Comparison of ENCODE assay signal across 19 cellular contexts in the genomic region with DNA sequence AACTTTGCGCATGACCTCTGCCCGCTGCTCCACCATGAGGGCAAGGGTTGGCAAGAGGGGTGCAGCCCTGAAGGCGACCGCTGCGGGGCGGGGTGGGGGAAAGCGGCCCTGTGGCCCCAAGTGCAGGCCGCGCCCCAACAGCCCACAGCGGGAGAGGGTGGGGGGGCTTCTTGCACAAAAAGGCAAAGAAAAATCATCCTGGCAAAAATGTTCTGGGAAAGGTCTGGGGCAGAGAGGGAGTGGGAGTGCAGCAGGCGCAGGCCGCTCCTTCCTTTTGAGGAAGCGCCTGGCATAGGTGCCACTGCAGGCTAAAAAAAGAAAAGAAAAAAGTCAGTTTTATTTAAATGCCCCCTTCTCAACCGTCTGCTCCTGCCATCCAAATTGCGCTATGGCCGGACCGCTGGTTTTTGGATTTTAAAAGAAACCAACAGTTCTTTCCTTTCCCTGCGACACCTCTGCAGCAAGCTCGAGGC. TPM values are rescaled to one million over a fixed set of nuclear protein-coding genes. Genes with fewer than 3 reads are reported as not detected.
A peak's percentile ranks its signal among the peaks of the same experiment; 100 is the strongest.
DNase-seq lines count a peak whose midpoint lies in the region; ATAC-seq and TF ChIP-seq lines count a peak whose summit lies in the region.
"Had no signal": no experiment of that assay in that cellular context is flagged by ENCODE, and none has a peak within 500 bp of the region (broad histone marks: within the 10 kb centered on the region; RNA-seq: fewer than 3 reads in every experiment).

No MANE protein-coding gene starts in this region.

- CTCF ChIA-PET in WTC11 (lab: Charles Lee), result no interaction called here

- peaks cover 28% of the 10 kb centered on the region for H3K27me3 Mint-ChIP-seq in activated naive CD4-positive, alpha-beta T cell treated with anti-CD3 and anti-CD28 coated beads, Interleukin-2, amount 50 U/mL, for 24 hours
- H3K27me3 Mint-ChIP-seq in WTC11 (ENCODE audit: low read depth), result peaks cover 96% of the 10 kb centered on the region
- H3K27me3 Mint-ChIP-seq in mesothelial cell of epicardium (ENCODE audit: low read depth), result peaks cover 93% of the 10 kb centered on the region
- H3K27me3 Mint-ChIP-seq in stimulated activated naive CD8-positive, alpha-beta T cell treated with anti-CD3 and anti-CD28 coated beads, Interleukin-15, amount 100 ng/mL, for 72 hours, result peaks cover 89% of the 10 kb centered on the region

- no peaks in the 10 kb centered on the region for H3K36me3 Mint-ChIP-seq in activated naive CD4-positive, alpha-beta T cell treated with anti-CD3 and anti-CD28 coated beads, Interleukin-2, amount 50 U/mL, for 24 hours
- H3K36me3 Mint-ChIP-seq in WTC11 (no peaks in the 10 kb centered on the region), mesothelial cell of epicardium (no peaks in the 10 kb centered on the region)

- DNase-seq in activated naive CD4-positive, alpha-beta T cell (lab: John Stamatoyannopoulos, UW), result no peak
- DNase-seq in WTC11 (ENCODE audit: low spot score) (no peak), mesothelial cell of epicardium (ENCODE audit: low spot score in 2 of 2, unreplicated experiment in 2 of 2) (no peak), omental fat pad (ENCODE audit: low spot score) (no peak)
- no peak for DNase-seq in stimulated activated naive CD8-positive, alpha-beta T cell treated with anti-CD3 and anti-CD28 coated beads, Interleukin-15, amount 100 ng/mL, for 72 hours
- no peak for DNase-seq in stimulated activated CD4-positive, alpha-beta T cell treated with anti-CD3 and anti-CD28 coated beads, Interleukin-15, amount 100 ng/mL, for 24 hours
- DNase-seq: activated CD8-positive, alpha-beta memory T cell treated with anti-CD3 and anti-CD28 coated beads for 24 hours; activated effector memory CD4-positive, alpha-beta T cell treated with Interleukin-2 at 50 U/mL for 16 hours; body of pancreas; GDM1; NCI-H774; retina had no signal

- ATAC-seq in WTC11, result no peak
- no peak for ATAC-seq in stimulated activated naive CD8-positive, alpha-beta T cell treated with anti-CD3 and anti-CD28 coated beads, Interleukin-15, amount 100 ng/mL, for 72 hours
- no peak for ATAC-seq in omental fat pad (ENCODE audit: low FRiP score)
- ATAC-seq in HG03196 (IDR thresholded peaks at IDR 0.05; ENCODE audit: unreplicated experiment), result no peak
- ATAC-seq: body of pancreas had no signal

- TF ChIP-seq CTCF in WTC11 (IDR thresholded peaks at IDR 0.05), result no peak
- no peak for TF ChIP-seq CTCF in mesothelial cell of epicardium (IDR thresholded peaks at IDR 0.05; ENCODE audit: unreplicated experiment)
- TF ChIP-seq CTCF in omental fat pad (IDR thresholded peaks at IDR 0.05), result no peak

- peaks cover 15% of the 10 kb centered on the region for H3K4me1 Mint-ChIP-seq in activated naive CD4-positive, alpha-beta T cell treated with anti-CD3 and anti-CD28 coated beads, Interleukin-2, amount 50 U/mL, for 24 hours
- H3K4me1 Mint-ChIP-seq in WTC11, result peaks cover 49% of the 10 kb centered on the region
- H3K4me1 Mint-ChIP-seq in mesothelial cell of epicardium, result peaks cover 17% of the 10 kb centered on the region
- peaks cover 31% of the 10 kb centered on the region for H3K4me1 Mint-ChIP-seq in stimulated activated naive CD8-positive, alpha-beta T cell treated with anti-CD3 and anti-CD28 coated beads, Interleukin-15, amount 100 ng/mL, for 72 hours

- H3K27ac Mint-ChIP-seq in activated naive CD4-positive, alpha-beta T cell treated with anti-CD3 and anti-CD28 coated beads, Interleukin-2, amount 50 U/mL, for 24 hours, result no peak overlapping the region
- no peak overlapping the region for H3K27ac Mint-ChIP-seq in WTC11
- H3K27ac Mint-ChIP-seq in mesothelial cell of epicardium, result no peak overlapping the region
- H3K27ac Mint-ChIP-seq in stimulated activated naive CD8-positive, alpha-beta T cell treated with anti-CD3 and anti-CD28 coated beads, Interleukin-15, amount 100 ng/mL, for 72 hours, result no peak overlapping the region

- no peaks in the 10 kb centered on the region for H3K9me3 Mint-ChIP-seq in activated naive CD4-positive, alpha-beta T cell treated with anti-CD3 and anti-CD28 coated beads, Interleukin-2, amount 50 U/mL, for 24 hours
- H3K9me3 Mint-ChIP-seq in WTC11, result no peaks in the 10 kb centered on the region
- no peaks in the 10 kb centered on the region for H3K9me3 Mint-ChIP-seq in mesothelial cell of epicardium
- no peaks in the 10 kb centered on the region for H3K9me3 Mint-ChIP-seq in stimulated activated naive CD8-positive, alpha-beta T cell treated with anti-CD3 and anti-CD28 coated beads, Interleukin-15, amount 100 ng/mL, for 72 hours

- H3K4me3 Mint-ChIP-seq in activated naive CD4-positive, alpha-beta T cell treated with anti-CD3 and anti-CD28 coated beads, Interleukin-2, amount 50 U/mL, for 24 hours, result peak overlapping the region; percentile 71
- H3K4me3 Mint-ChIP-seq in WTC11 (peak overlapping the region; percentile 52), mesothelial cell of epicardium (peak overlapping the region; percentile 23)
- peak overlapping the region; percentile 63 to 79 for H3K4me3 Mint-ChIP-seq in stimulated activated naive CD8-positive, alpha-beta T cell treated with anti-CD3 and anti-CD28 coated beads, Interleukin-15, amount 100 ng/mL, for 72 hours

- POLR2A ChIA-PET in WTC11 (lab: Charles Lee), result no interaction called here

TF ChIP-seq in WTC11, 78 proteins besides CTCF, POLR2A, EP300 and RAD21:
- TF ChIP-seq SOX15 (CRISPR knock-in tag; IDR thresholded peaks at IDR 0.05), result no peak
- TF ChIP-seq, protein P1, sequence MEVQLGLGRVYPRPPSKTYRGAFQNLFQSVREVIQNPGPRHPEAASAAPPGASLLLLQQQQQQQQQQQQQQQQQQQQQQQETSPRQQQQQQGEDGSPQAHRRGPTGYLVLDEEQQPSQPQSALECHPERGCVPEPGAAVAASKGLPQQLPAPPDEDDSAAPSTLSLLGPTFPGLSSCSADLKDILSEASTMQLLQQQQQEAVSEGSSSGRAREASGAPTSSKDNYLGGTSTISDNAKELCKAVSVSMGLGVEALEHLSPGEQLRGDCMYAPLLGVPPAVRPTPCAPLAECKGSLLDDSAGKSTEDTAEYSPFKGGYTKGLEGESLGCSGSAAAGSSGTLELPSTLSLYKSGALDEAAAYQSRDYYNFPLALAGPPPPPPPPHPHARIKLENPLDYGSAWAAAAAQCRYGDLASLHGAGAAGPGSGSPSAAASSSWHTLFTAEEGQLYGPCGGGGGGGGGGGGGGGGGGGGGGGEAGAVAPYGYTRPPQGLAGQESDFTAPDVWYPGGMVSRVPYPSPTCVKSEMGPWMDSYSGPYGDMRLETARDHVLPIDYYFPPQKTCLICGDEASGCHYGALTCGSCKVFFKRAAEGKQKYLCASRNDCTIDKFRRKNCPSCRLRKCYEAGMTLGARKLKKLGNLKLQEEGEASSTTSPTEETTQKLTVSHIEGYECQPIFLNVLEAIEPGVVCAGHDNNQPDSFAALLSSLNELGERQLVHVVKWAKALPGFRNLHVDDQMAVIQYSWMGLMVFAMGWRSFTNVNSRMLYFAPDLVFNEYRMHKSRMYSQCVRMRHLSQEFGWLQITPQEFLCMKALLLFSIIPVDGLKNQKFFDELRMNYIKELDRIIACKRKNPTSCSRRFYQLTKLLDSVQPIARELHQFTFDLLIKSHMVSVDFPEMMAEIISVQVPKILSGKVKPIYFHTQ (CRISPR knock-in tag; IDR thresholded peaks at IDR 0.05), result no peak
- no peak for TF ChIP-seq ZNF263 (CRISPR knock-in tag; IDR thresholded peaks at IDR 0.05; ENCODE audit: low read depth)
- TF ChIP-seq, protein P2, sequence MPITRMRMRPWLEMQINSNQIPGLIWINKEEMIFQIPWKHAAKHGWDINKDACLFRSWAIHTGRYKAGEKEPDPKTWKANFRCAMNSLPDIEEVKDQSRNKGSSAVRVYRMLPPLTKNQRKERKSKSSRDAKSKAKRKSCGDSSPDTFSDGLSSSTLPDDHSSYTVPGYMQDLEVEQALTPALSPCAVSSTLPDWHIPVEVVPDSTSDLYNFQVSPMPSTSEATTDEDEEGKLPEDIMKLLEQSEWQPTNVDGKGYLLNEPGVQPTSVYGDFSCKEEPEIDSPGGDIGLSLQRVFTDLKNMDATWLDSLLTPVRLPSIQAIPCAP (CRISPR knock-in tag; IDR thresholded peaks at IDR 0.05), result no peak
- no peak for TF ChIP-seq NR3C1 (CRISPR knock-in tag; conservative IDR thresholded peaks at IDR 0.05; ENCODE audit: low read depth)
- TF ChIP-seq, protein P3, sequence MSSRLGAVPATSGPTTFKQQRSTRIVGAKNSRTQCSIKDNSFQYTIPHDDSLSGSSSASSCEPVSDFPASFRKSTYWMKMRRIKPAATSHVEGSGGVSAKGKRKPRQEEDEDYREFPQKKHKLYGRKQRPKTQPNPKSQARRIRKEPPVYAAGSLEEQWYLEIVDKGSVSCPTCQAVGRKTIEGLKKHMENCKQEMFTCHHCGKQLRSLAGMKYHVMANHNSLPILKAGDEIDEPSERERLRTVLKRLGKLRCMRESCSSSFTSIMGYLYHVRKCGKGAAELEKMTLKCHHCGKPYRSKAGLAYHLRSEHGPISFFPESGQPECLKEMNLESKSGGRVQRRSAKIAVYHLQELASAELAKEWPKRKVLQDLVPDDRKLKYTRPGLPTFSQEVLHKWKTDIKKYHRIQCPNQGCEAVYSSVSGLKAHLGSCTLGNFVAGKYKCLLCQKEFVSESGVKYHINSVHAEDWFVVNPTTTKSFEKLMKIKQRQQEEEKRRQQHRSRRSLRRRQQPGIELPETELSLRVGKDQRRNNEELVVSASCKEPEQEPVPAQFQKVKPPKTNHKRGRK (CRISPR knock-in tag; IDR thresholded peaks at IDR 0.05; ENCODE audit: borderline replicate concordance), result no peak

RNA-seq across cellular contexts. Expression of a gene that starts 1.4 kb away (rescaled TPM):
- total RNA-seq in WTC11 (2021) (0.07 TPM in 1 of 3 replicates, not detected in the others), mesothelial cell of epicardium (not detected in 3 replicates), omental fat pad (not detected)
- total RNA-seq: dermis microvascular lymphatic vessel endothelial cell, esophagus muscularis mucosa, glomerular endothelial cell, GM12878, lower leg skin had no signal
